1 cellular context compared by ENCODE assay signal in genomic region chr12:56059964-56060363, GRCh38. TPM values are rescaled to one million over a fixed set of nuclear protein-coding genes. Genes with fewer than 3 reads are reported as not detected.
"Had no signal": no experiment of that assay in that cellular context is flagged by ENCODE, and none has a peak within 500 bp of the region (broad histone marks: within the 10 kb centered on the region; RNA-seq: fewer than 3 reads in every experiment).

No MANE protein-coding gene starts in this region.

RNA-seq across cellular contexts. Expression of gene ERBB3, which starts 20.0 kb away (rescaled TPM):
- polyA plus RNA-seq: immature natural killer cell had no signal
